Comparison of ENCODE assay signal across 12 cellular contexts in genomic region chr7:44305564-44306507, GRCh38. TPM values are rescaled to one million over a fixed set of nuclear protein-coding genes. Genes with fewer than 3 reads are reported as not detected.
DNase-seq lines count a peak whose midpoint lies in the region; FAIRE-seq and TF ChIP-seq lines count a peak whose summit lies in the region.
"Had no signal": no experiment of that assay in that cellular context is flagged by ENCODE, and none has a peak within 500 bp of the region (broad histone marks: within the 10 kb centered on the region; RNA-seq: fewer than 3 reads in every experiment).

No MANE protein-coding gene starts in this region.

- no peaks in the 10 kb centered on the region for H3K36me3 ChIP-seq in Peyer's patch

- TF ChIP-seq CTCF in Peyer's patch (IDR thresholded peaks at IDR 0.05) = no peak

- no peak for TF ChIP-seq POLR2A in Peyer's patch (IDR thresholded peaks at IDR 0.05)

- H3K9me3 ChIP-seq in Peyer's patch = no peaks in the 10 kb centered on the region

- no peak overlapping the region for H3K4me3 ChIP-seq in Peyer's patch

- no peak overlapping the region for H3K27ac ChIP-seq in Peyer's patch

- FAIRE-seq in GM19239 (lab: Jason Lieb, UNC) = no peak

- peak; percentile 46 for DNase-seq in activated CD8-positive, alpha-beta memory T cell treated with anti-CD3 and anti-CD28 coated beads for 24 hours
- DNase-seq in activated CD8-positive, alpha-beta memory T cell treated with anti-CD3 and anti-CD28 coated beads, Interleukin-2, amount 50 U/mL, for 4 hours = no peak
- DNase-seq in Peyer's patch (peak in 2 of 3 donors; percentile 3 to 20), iPS-NIHi7 (ENCODE audit: extremely low spot score) (peak; percentile 4), NCI-H1436 treated with DMSO at 0.1 percent for 48 hours (lab: John Stamatoyannopoulos, UW) (no peak), GM19239 (ENCODE audit: insufficient read length, low spot score) (no peak), cerebellum (ENCODE audit: low spot score) (no peak)
- peak; percentile 9 for DNase-seq in stimulated activated CD8-positive, alpha-beta memory T cell treated with anti-CD3 and anti-CD28 coated beads, Interleukin-4, amount 100 ng/mL, for 48 hours
- DNase-seq: activated naive CD8-positive, alpha-beta T cell treated with anti-CD3 and anti-CD28 coated beads, Interleukin-2, amount 10 ng/mL, durations not matched to agents 7 days and 5 days; DMS 273 treated with DMSO at 0.1 percent for 48 hours; NCI-H2029 treated with DMSO at 0.1 percent for 48 hours; nephron progenitor cell had no signal

- H3K4me1 ChIP-seq in Peyer's patch = peaks cover 0 to 12% (median 3%) of the 10 kb centered on the region in 4 donors

- peaks cover 0 to 6% of the 10 kb centered on the region in 2 donors for H3K27me3 ChIP-seq in Peyer's patch

RNA-seq across cellular contexts. Expression of gene CAMK2B, which starts 19.6 kb away (rescaled TPM):
- 1 to 10 TPM in 3 of 4 donors, under 1 TPM in 1; 0.67 to 3.9 (median 2.2) TPM for total RNA-seq in Peyer's patch
- total RNA-seq in cerebellum = 33.6 TPM

Comparison
In these comparisons a context has a peak if more than half of its experiments do, and no peak if none do; other contexts are left out.
1. DNase-seq: peak in activated CD8-positive, alpha-beta memory T cell treated with anti-CD3 and anti-CD28 coated beads for 24 hours (single experiment), Peyer's patch (2 of 3), iPS-NIHi7 (single experiment) and stimulated activated CD8-positive, alpha-beta memory T cell treated with anti-CD3 and anti-CD28 coated beads, Interleukin-4, amount 100 ng/mL, for 48 hours (single experiment); none in activated CD8-positive, alpha-beta memory T cell treated with anti-CD3 and anti-CD28 coated beads, Interleukin-2, amount 50 U/mL, for 4 hours (single experiment), NCI-H1436 treated with DMSO at 0.1 percent for 48 hours (single experiment), GM19239 (single experiment) and cerebellum (single experiment).